Comparison of ENCODE assay signal across 8 cellular contexts in genomic region chr7:88218836-88219605, GRCh38. TPM values are rescaled to one million over a fixed set of nuclear protein-coding genes. Genes with fewer than 3 reads are reported as not detected.
DNase-seq lines count a peak whose midpoint lies in the region; ATAC-seq and TF ChIP-seq lines count a peak whose summit lies in the region.

No MANE protein-coding gene starts in this region.

- peaks cover 5% of the 10 kb centered on the region for H3K4me1 ChIP-seq in colonic mucosa

- peak overlapping the region; percentile 92 for H3K27ac ChIP-seq in colonic mucosa
- H3K27ac ChIP-seq in layer of hippocampus (ENCODE audit: low read depth, low read length), result peak overlapping the region; percentile 98

- DNase-seq in NCI-H2107 treated with DMSO at 0.1 percent for 48 hours (lab: John Stamatoyannopoulos, UW; ENCODE audit: unreplicated experiment), result peak; percentile 40
- no peak for DNase-seq in NCI-H2107 (lab: John Stamatoyannopoulos, UW)
- peak; percentile 36 for DNase-seq in NCI-H1092 (lab: John Stamatoyannopoulos, UW)
- peak; percentile 15 for DNase-seq in UCSD-AML1 (lab: John Stamatoyannopoulos, UW; ENCODE audit: unreplicated experiment)
- peak; percentile 81 for DNase-seq in colonic mucosa
- DNase-seq in stimulated activated CD4-positive, alpha-beta T cell treated with anti-CD3 and anti-CD28 coated beads, Interleukin-4, amount 100 ng/mL, for 24 hours, result peak; percentile 22

- peak overlapping the region; percentile 89 for H3K4me3 ChIP-seq in colonic mucosa

- H3K9ac ChIP-seq in colonic mucosa (ENCODE audit: low read depth in 2 of 2, low read length in 2 of 2), result peak overlapping the region; percentile 31 to 93

- peak; percentile 27 for ATAC-seq in HG02571 (IDR thresholded peaks at IDR 0.05; ENCODE audit: unreplicated experiment)

- intact Hi-C loops in colonic mucosa (cut with DNase I), result no loop called here

- no peaks in the 10 kb centered on the region for H3K9me3 ChIP-seq in colonic mucosa

- H3K27me3 ChIP-seq in colonic mucosa, result no peaks in the 10 kb centered on the region
- no peaks in the 10 kb centered on the region for H3K27me3 ChIP-seq in layer of hippocampus (ENCODE audit: control insufficient read depth, insufficient read depth, low read length)

- H3K36me3 ChIP-seq in colonic mucosa, result peaks cover 4% of the 10 kb centered on the region

- TF ChIP-seq CTCF in colonic mucosa (IDR thresholded peaks at IDR 0.05), result no peak

RNA-seq across cellular contexts. Expression of gene SRI, which starts 0.8 kb away (rescaled TPM):
- 100 to 1,000 TPM; 609 to 801 TPM for total RNA-seq in colonic mucosa
